In genomic region chr18:75351409-75351808, GRCh38 we compare ENCODE assay signal across 21 cellular contexts.
"Had no signal": no experiment of that assay in that cellular context is flagged by ENCODE, and none has a peak within 500 bp of the region (broad histone marks: within the 10 kb centered on the region; RNA-seq: fewer than 3 reads in every experiment).

No MANE protein-coding gene starts in this region.

- DNase-seq: dermis blood vessel endothelial cell; erythroblast; foreskin melanocyte; hippocampal formation; islet precursor cell; mammary epithelial cell; midbrain; naive B cell; psoas muscle; retina; spleen; stimulated activated CD4-positive, alpha-beta T cell treated with anti-CD3 and anti-CD28 coated beads, Interleukin-15, amount 100 ng/mL, for 24 hours; stimulated activated CD4-positive, alpha-beta T cell treated with anti-CD3 and anti-CD28 coated beads, Interleukin-1b, Interleukin-23, amount 100 ng/mL, for 48 hours; stimulated activated CD4-positive, alpha-beta T cell treated with anti-CD3 and anti-CD28 coated beads, Interleukin-4, amount 100 ng/mL, for 24 hours; stimulated activated naive B cell treated with anti-CD40 and anti-IgM and Interleukin-4, amounts not matched to agents 10 μg/mL and 1 μg/mL and 100 μg/mL, for 72 hours; stomach; substantia nigra; trophoblast cell had no signal

- FAIRE-seq: colon, endothelial cell of umbilical vein had no signal

- H3K36me3 ChIP-seq: spleen, stomach, thoracic aorta had no signal

- H3K4me1 ChIP-seq: psoas muscle, spleen, stomach had no signal

- H3K27ac ChIP-seq: psoas muscle, spleen, stomach, thoracic aorta had no signal

- H3K27me3 ChIP-seq: stomach had no signal

- H3K9me3 ChIP-seq: thoracic aorta had no signal

- H3K4me3 ChIP-seq: psoas muscle, spleen, stomach, thoracic aorta had no signal
